In the genomic region with DNA sequence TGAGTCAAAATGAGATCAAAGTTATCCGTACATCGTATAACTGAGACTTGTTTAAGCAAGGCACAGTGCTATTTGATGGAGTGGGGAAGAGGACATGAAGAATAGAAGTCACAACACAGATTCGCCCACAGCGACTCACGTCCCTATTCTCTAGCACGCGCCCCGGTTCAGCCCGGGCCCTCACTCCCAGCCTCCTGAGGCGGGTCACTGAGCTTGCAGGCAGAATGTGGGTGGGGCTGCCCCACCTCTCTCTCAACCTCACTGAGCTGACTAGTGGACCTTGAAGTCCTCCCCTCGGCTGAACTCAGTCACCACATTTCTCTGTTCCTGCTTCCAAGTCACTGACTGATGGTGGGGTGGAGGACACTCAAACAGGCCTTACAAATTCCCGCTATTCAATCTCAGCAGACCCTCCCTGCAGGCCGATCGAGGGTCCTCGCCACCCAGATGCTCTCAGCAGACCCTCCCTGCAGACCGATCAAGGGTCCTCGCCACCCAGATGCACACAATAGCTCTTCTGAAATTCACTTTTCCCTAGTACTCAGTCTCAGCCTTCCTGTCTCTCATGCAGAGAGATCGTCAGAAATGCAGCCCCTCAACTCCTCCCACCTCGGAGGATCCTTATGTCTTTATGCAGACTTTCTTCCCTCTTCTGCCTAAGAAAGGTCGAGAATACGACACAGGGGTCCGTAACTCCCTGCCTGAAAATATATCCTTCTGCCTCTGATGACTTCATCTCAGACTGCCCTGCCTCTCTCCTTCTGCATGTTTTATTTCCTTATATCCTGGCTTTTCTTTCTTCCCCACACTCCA, we compare ENCODE assay signal across 9 cellular contexts. TPM values are rescaled to one million over a fixed set of nuclear protein-coding genes. Genes with fewer than 3 reads are reported as not detected.
A peak's percentile ranks its signal among the peaks of the same experiment; 100 is the strongest.
DNase-seq lines count a peak whose midpoint lies in the region; ATAC-seq and TF ChIP-seq lines count a peak whose summit lies in the region.
"Had no signal": no experiment of that assay in that cellular context is flagged by ENCODE, and none has a peak within 500 bp of the region (broad histone marks: within the 10 kb centered on the region; RNA-seq: fewer than 3 reads in every experiment).

No MANE protein-coding gene starts in this region.

- no peak overlapping the region for H3K4me3 Mint-ChIP-seq in activated CD4-positive, alpha-beta T cell treated with anti-CD3 and anti-CD28 coated beads, Interleukin-2, amount 10 ng/mL, durations not matched to agents 7 days and 5 days

- CTCF ChIA-PET in activated CD4-positive, alpha-beta T cell treated with anti-CD3 and anti-CD28 coated beads, Interleukin-2, amount 10 ng/mL, durations not matched to agents 7 days and 5 days (lab: Charles Lee), result no interaction called here

- H3K27ac Mint-ChIP-seq in activated CD4-positive, alpha-beta T cell treated with anti-CD3 and anti-CD28 coated beads, Interleukin-2, amount 10 ng/mL, durations not matched to agents 7 days and 5 days, result no peak overlapping the region

- H3K36me3 Mint-ChIP-seq in activated CD4-positive, alpha-beta T cell treated with anti-CD3 and anti-CD28 coated beads, Interleukin-2, amount 10 ng/mL, durations not matched to agents 7 days and 5 days (ENCODE audit: low read depth), result no peaks in the 10 kb centered on the region

- H3K9me3 Mint-ChIP-seq in activated CD4-positive, alpha-beta T cell treated with anti-CD3 and anti-CD28 coated beads, Interleukin-2, amount 10 ng/mL, durations not matched to agents 7 days and 5 days, result no peaks in the 10 kb centered on the region

- DNase-seq in GM13976 (ENCODE audit: low spot score), result peak; percentile 90
- peak; percentile 74 for DNase-seq in islet precursor cell
- DNase-seq in NCI-H2196 (lab: John Stamatoyannopoulos, UW; ENCODE audit: unreplicated experiment), result no peak
- DNase-seq in NCI-H1105 treated with DMSO at 0.1 percent for 48 hours (lab: John Stamatoyannopoulos, UW), result no peak
- DNase-seq in activated CD4-positive, alpha-beta T cell treated with anti-CD3 and anti-CD28 coated beads, Interleukin-2, amount 10 ng/mL, durations not matched to agents 7 days and 5 days, result no peak
- DNase-seq in NCI-H2029 treated with DMSO at 0.1 percent for 48 hours (lab: John Stamatoyannopoulos, UW), result no peak
- DNase-seq: effector CD4-positive, alpha-beta T cell had no signal

- peaks cover 11% of the 10 kb centered on the region for H3K4me1 Mint-ChIP-seq in activated CD4-positive, alpha-beta T cell treated with anti-CD3 and anti-CD28 coated beads, Interleukin-2, amount 10 ng/mL, durations not matched to agents 7 days and 5 days

- TF ChIP-seq CTCF in GM13976 (IDR thresholded peaks at IDR 0.05; ENCODE audit: borderline replicate concordance, control extremely low read depth, extremely low read depth, insufficient read depth, missing control alignments), result no peak

- H3K27me3 Mint-ChIP-seq in activated CD4-positive, alpha-beta T cell treated with anti-CD3 and anti-CD28 coated beads, Interleukin-2, amount 10 ng/mL, durations not matched to agents 7 days and 5 days, result peaks cover 13% of the 10 kb centered on the region

- in situ Hi-C loops in GM13976 (cut with MboI; ENCODE audit: low sequenced_read_pairs, unreplicated experiment), result no loop called here

- ATAC-seq in GM21423 (IDR thresholded peaks at IDR 0.05; ENCODE audit: unreplicated experiment), result peak; percentile 93
- peak; percentile 77 for ATAC-seq in HG03280 (IDR thresholded peaks at IDR 0.05; ENCODE audit: unreplicated experiment)

- POLR2A ChIA-PET in activated CD4-positive, alpha-beta T cell treated with anti-CD3 and anti-CD28 coated beads, Interleukin-2, amount 10 ng/mL, durations not matched to agents 7 days and 5 days (lab: Charles Lee), result no interaction called here

RNA-seq across cellular contexts. Expression of gene GLDC, which starts 12.8 kb away (rescaled TPM):
- total RNA-seq in activated CD4-positive, alpha-beta T cell treated with anti-CD3 and anti-CD28 coated beads, Interleukin-2, amount 10 ng/mL, durations not matched to agents 7 days and 5 days, result under 1 TPM; 0.50 to 0.69 TPM

Comparison
In these comparisons a context has a peak if more than half of its experiments do, and no peak if none do; other contexts are left out.
1. DNase-seq: peak in GM13976 (single experiment) and islet precursor cell (single experiment); none in NCI-H2196 (single experiment), NCI-H1105 treated with DMSO at 0.1 percent for 48 hours (single experiment), activated CD4-positive, alpha-beta T cell treated with anti-CD3 and anti-CD28 coated beads, Interleukin-2, amount 10 ng/mL, durations not matched to agents 7 days and 5 days (single experiment) and NCI-H2029 treated with DMSO at 0.1 percent for 48 hours (single experiment).